In genomic region chr11:61785837-61786402, GRCh38 we compare ENCODE assay signal across 1 cellular context.
TF ChIP-seq lines count a peak whose summit lies in the region.

No MANE protein-coding gene starts in this region.

TF ChIP-seq in HCT116, 20 proteins besides CTCF, POLR2A, EP300 and RAD21:
- no peak for TF ChIP-seq EZH2 (IDR thresholded peaks at IDR 0.05)
- TF ChIP-seq ZFX (IDR thresholded peaks at IDR 0.05) = no peak
- TF ChIP-seq POLR2AphosphoS5 (IDR thresholded peaks at IDR 0.05; ENCODE audit: low read depth, low read length) = 0 out of 2 replicates have a peak, but pooled peaks have one; percentile 5
